In genomic region chr5:146766013-146766412, GRCh38 we compare ENCODE assay signal across 22 cellular contexts.
"Had no signal": no experiment of that assay in that cellular context is flagged by ENCODE, and none has a peak within 500 bp of the region (broad histone marks: within the 10 kb centered on the region; RNA-seq: fewer than 3 reads in every experiment).

No MANE protein-coding gene starts in this region.

- H3K27ac Mint-ChIP-seq: naive B cell, type B pancreatic cell had no signal

- H3K27me3 ChIP-seq: esophagus squamous epithelium, hepatocyte, neutrophil, right atrium auricular region, sigmoid colon, suprapubic skin, thyroid gland, uterus had no signal

- DNase-seq: effector memory CD4-positive, alpha-beta T cell; esophagus squamous epithelium; foreskin fibroblast; glutamatergic neuron; left colon; left ventricle myocardium superior; mesenchymal stem cell; naive B cell; posterior cingulate gyrus; sigmoid colon; small intestine; stimulated activated CD4-positive, alpha-beta T cell treated with anti-CD3 and anti-CD28 coated beads, Interleukin-2, amount 100 ng/mL, for 48 hours; stimulated activated naive CD8-positive, alpha-beta T cell treated with anti-CD3 and anti-CD28 coated beads, Interleukin-15, Interleukin-2, amounts not matched to agents 100 U/mL and 50 U/mL, for 24 hours; thyroid gland; uterus had no signal

- H2AFZ ChIP-seq: hepatocyte had no signal

- H3K36me3 ChIP-seq: esophagus squamous epithelium, gastroesophageal sphincter, neutrophil, right atrium auricular region, sigmoid colon, suprapubic skin, thyroid gland, uterus had no signal

- H3K9me3 Mint-ChIP-seq: type B pancreatic cell had no signal

- H3K4me3 Mint-ChIP-seq: naive B cell, type B pancreatic cell had no signal

- H3K27ac ChIP-seq: esophagus squamous epithelium, gastroesophageal sphincter, hepatocyte, neutrophil, right atrium auricular region, sigmoid colon, suprapubic skin, thyroid gland, uterus had no signal

- H3K36me3 Mint-ChIP-seq: naive B cell had no signal

- H3K4me1 Mint-ChIP-seq: naive B cell had no signal

- H3K4me1 ChIP-seq: esophagus squamous epithelium, gastroesophageal sphincter, right atrium auricular region, sigmoid colon, suprapubic skin, uterus had no signal

- H3K79me2 ChIP-seq: hepatocyte had no signal

- H3K9me3 ChIP-seq: esophagus squamous epithelium, gastroesophageal sphincter, neutrophil, right atrium auricular region, sigmoid colon, suprapubic skin, thyroid gland, uterus had no signal

- H3K4me2 ChIP-seq: hepatocyte had no signal

- ATAC-seq: gastroesophageal sphincter; left colon; left ventricle myocardium superior; stimulated activated naive CD8-positive, alpha-beta T cell treated with anti-CD3 and anti-CD28 coated beads, Interleukin-15, Interleukin-2, amounts not matched to agents 100 U/mL and 50 U/mL, for 24 hours had no signal

- H3K4me3 ChIP-seq: esophagus squamous epithelium, gastroesophageal sphincter, hepatocyte, lung, right atrium auricular region, sigmoid colon, suprapubic skin, thyroid gland, uterus had no signal
